In the genomic region with DNA sequence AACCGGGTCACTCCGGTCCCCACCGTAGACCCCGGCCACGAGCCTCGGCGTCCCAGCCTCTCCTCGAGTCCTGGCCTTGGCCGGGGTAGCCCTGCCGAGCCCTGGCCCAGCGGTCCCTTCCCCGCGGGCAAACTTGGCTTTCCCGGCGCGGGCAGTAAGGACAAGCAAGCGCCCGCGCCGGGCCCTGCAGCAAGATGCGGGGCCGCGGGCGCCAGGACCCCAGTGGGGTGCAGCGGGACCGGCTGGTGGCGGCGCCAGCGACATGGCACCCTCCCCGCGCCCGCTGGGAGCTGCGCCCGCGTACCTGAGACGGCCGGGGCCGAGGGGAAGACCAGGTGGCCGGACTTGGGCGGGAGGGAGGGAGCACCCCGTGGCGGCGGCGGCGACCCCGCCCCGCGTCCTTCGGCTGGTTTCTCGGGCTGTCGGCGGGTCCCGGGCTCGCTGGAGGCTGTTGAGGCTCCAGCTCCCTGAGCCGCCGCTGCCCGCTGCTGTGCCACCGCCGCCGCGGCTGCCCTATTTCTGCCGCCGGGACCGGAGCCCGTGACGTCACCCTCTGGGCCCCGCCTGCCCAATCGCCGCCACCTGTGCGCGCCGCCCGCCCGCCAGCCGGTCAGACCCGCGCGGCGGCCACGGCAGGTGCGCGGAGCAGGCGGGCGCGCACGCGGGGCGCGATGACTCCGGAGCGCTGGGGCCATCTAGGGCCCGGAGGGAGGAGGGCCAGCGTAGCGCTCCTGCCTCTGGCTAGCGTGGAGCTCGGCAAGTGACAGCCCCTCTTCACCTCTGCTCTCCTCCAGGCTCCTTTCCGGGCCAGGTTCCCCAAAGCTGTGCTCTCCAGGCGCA, we compare ENCODE assay signal across 1 cellular context.
A peak's percentile ranks its signal among the peaks of the same experiment; 100 is the strongest.
TF ChIP-seq lines count a peak whose summit lies in the region.

Gene FSTL4, minus strand, starts transcription at position 521 of the 840 bp plus-strand sequence.

TF ChIP-seq in HEK293, 187 proteins besides CTCF, POLR2A, EP300 and RAD21 (continued from another document):
- 0 out of 2 replicates have a peak, but pooled peaks have one; percentile 39 for TF ChIP-seq ATF2 (tag by site-specific recombination; IDR thresholded peaks at IDR 0.05; ENCODE audit: low read depth)
- no peak for TF ChIP-seq ZNF510 (tag by site-specific recombination; IDR thresholded peaks at IDR 0.05; ENCODE audit: insufficient replicate concordance)
- TF ChIP-seq, protein P1, sequence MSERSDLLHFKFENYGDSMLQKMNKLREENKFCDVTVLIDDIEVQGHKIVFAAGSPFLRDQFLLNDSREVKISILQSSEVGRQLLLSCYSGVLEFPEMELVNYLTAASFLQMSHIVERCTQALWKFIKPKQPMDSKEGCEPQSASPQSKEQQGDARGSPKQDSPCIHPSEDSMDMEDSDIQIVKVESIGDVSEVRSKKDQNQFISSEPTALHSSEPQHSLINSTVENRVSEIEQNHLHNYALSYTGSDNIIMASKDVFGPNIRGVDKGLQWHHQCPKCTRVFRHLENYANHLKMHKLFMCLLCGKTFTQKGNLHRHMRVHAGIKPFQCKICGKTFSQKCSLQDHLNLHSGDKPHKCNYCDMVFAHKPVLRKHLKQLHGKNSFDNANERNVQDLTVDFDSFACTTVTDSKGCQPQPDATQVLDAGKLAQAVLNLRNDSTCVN (tag by site-specific recombination; optimal IDR thresholded peaks at IDR 0.05): peak; percentile 48
- no peak for TF ChIP-seq ZNF704 (tag by site-specific recombination; IDR thresholded peaks at IDR 0.05)
- peak; percentile 41; the same call in 1 of the 2 replicates for TF ChIP-seq ZNF629 (tag by site-specific recombination; IDR thresholded peaks at IDR 0.05)
- TF ChIP-seq KLF9 (tag by site-specific recombination; IDR thresholded peaks at IDR 0.05; ENCODE audit: low read depth): no peak
- TF ChIP-seq ZNF23 (tag by site-specific recombination; IDR thresholded peaks at IDR 0.05; ENCODE audit: borderline replicate concordance): no peak
- no peak for TF ChIP-seq ZSCAN4 (tag by site-specific recombination; IDR thresholded peaks at IDR 0.05)
- peak; percentile 67; the same call in 1 of the 2 replicates for TF ChIP-seq ZNF335 (tag by site-specific recombination; conservative IDR thresholded peaks at IDR 0.05)
- no peak for TF ChIP-seq MZF1 (tag by site-specific recombination; IDR thresholded peaks at IDR 0.05; ENCODE audit: borderline replicate concordance)
- TF ChIP-seq ZNF223 (tag by site-specific recombination; IDR thresholded peaks at IDR 0.05): no peak
- no peak for TF ChIP-seq ZNF785 (tag by site-specific recombination; IDR thresholded peaks at IDR 0.05)
- no peak for TF ChIP-seq ZNF433 (tag by site-specific recombination; IDR thresholded peaks at IDR 0.05; ENCODE audit: low read depth)
